24 cellular contexts compared by ENCODE assay signal in genomic region chr12:19498099-19498498, GRCh38. TPM values are rescaled to one million over a fixed set of nuclear protein-coding genes. Genes with fewer than 3 reads are reported as not detected.
A peak's percentile ranks its signal among the peaks of the same experiment; 100 is the strongest.
DNase-seq lines count a peak whose midpoint lies in the region; ATAC-seq, FAIRE-seq and TF ChIP-seq lines count a peak whose summit lies in the region.
"Had no signal": no experiment of that assay in that cellular context is flagged by ENCODE, and none has a peak within 500 bp of the region (broad histone marks: within the 10 kb centered on the region; RNA-seq: fewer than 3 reads in every experiment).

No MANE protein-coding gene starts in this region.

- H3K4me3 ChIP-seq in GM23338 = no peak overlapping the region
- H3K4me3 ChIP-seq: cardiac muscle cell, GM23248, lung, SJCRH30 had no signal

- TF ChIP-seq CTCF in GM23338 (conservative IDR thresholded peaks at IDR 0.05; ENCODE audit: low read depth in 2 of 2) = no peak

- peaks cover 35% of the 10 kb centered on the region for H3K4me1 ChIP-seq in GM23338 (ENCODE audit: insufficient read depth)
- H3K4me1 ChIP-seq: SJCRH30 had no signal

- FAIRE-seq in H54 (lab: Jason Lieb, UNC) = no peak
- FAIRE-seq: HTR-8/SVneo, keratinocyte had no signal

- H3K9me3 Mint-ChIP-seq in GM23338 (no peaks in the 10 kb centered on the region; the same call in 2 of the 3 replicates), naive B cell (peaks cover 0 to 1% (median 0%) of the 10 kb centered on the region in 7 donors)
- peaks cover 2% of the 10 kb centered on the region for H3K9me3 Mint-ChIP-seq in activated naive CD8-positive, alpha-beta T cell treated with anti-CD3 and anti-CD28 coated beads for 36 hours

- H3K36me3 ChIP-seq in GM23338 (ENCODE audit: insufficient read depth) = peaks cover 27% of the 10 kb centered on the region; the same call in 1 of the 2 replicates

- H3K27ac Mint-ChIP-seq in GM23338 (peak overlapping the region; percentile 87), naive B cell (peak overlapping the region in 4 of 6 donors; percentile 37 to 74 (median 50))
- peak overlapping the region; percentile 6 for H3K27ac Mint-ChIP-seq in activated naive CD8-positive, alpha-beta T cell treated with anti-CD3 and anti-CD28 coated beads for 36 hours

- H4K20me1 ChIP-seq in GM23338 (replicated peaks; ENCODE audit: insufficient read depth) = peaks cover 8% of the 10 kb centered on the region

- H3K79me2 ChIP-seq in GM23338 (replicated peaks; ENCODE audit: insufficient read depth) = peaks cover 72% of the 10 kb centered on the region

- H3K4me1 Mint-ChIP-seq in GM23338 = peaks cover 32% of the 10 kb centered on the region
- peaks cover 12% of the 10 kb centered on the region for H3K4me1 Mint-ChIP-seq in activated naive CD8-positive, alpha-beta T cell treated with anti-CD3 and anti-CD28 coated beads for 36 hours
- H3K4me1 Mint-ChIP-seq in naive B cell = peaks cover 3 to 6% (median 6%) of the 10 kb centered on the region in 3 donors

- H3K27ac ChIP-seq in GM23338 (ENCODE audit: low read depth) (0 out of 2 replicates have a peak overlapping the region, but pooled peaks have one; percentile 17), substantia nigra (ENCODE audit: low read depth, low read length, poor library complexity, severe bottlenecking) (no peak overlapping the region)
- H3K27ac ChIP-seq: 22Rv1, GM23248, SJCRH30, WERI-Rb-1 had no signal

- H3K4me3 Mint-ChIP-seq in GM23338 = no peak overlapping the region
- H3K4me3 Mint-ChIP-seq in activated naive CD8-positive, alpha-beta T cell treated with anti-CD3 and anti-CD28 coated beads for 36 hours = no peak overlapping the region
- no peak overlapping the region for H3K4me3 Mint-ChIP-seq in naive B cell

- no peak for TF ChIP-seq POLR2A in H54 (IDR thresholded peaks at IDR 0.05; ENCODE audit: low read depth, low read length)

- peaks cover 89% of the 10 kb centered on the region for H3K36me3 Mint-ChIP-seq in GM23338 (ENCODE audit: low read depth)
- peaks cover 43% of the 10 kb centered on the region for H3K36me3 Mint-ChIP-seq in activated naive CD8-positive, alpha-beta T cell treated with anti-CD3 and anti-CD28 coated beads for 36 hours
- peaks cover 4 to 12% of the 10 kb centered on the region in 2 donors for H3K36me3 Mint-ChIP-seq in naive B cell

- peaks cover 6% of the 10 kb centered on the region; the same call in 1 of the 2 replicates for H3F3A ChIP-seq in GM23338 (replicated peaks; ENCODE audit: low read depth)

- no peak overlapping the region for H2AFZ ChIP-seq in GM23338
- H2AFZ ChIP-seq: GM23248 had no signal

- H3K27me3 Mint-ChIP-seq in GM23338 (ENCODE audit: insufficient read depth, low read depth, poor library complexity) = peaks cover 5% of the 10 kb centered on the region
- H3K27me3 Mint-ChIP-seq in activated naive CD8-positive, alpha-beta T cell treated with anti-CD3 and anti-CD28 coated beads for 36 hours = no peaks in the 10 kb centered on the region
- no peaks in the 10 kb centered on the region for H3K27me3 Mint-ChIP-seq in naive B cell

- DNase-seq in DMS53 (lab: John Stamatoyannopoulos, UW) (peak; percentile 21), DMS53 treated with DMSO at 0.1 percent for 48 hours (lab: John Stamatoyannopoulos, UW; ENCODE audit: unreplicated experiment) (no peak), GM23338 (ENCODE audit: low spot score) (no peak), naive B cell (no peak), NCI-H748 treated with DMSO at 0.1 percent for 48 hours (lab: John Stamatoyannopoulos, UW) (no peak), substantia nigra (lab: John Stamatoyannopoulos, UW) (no peak), H54 (ENCODE audit: insufficient read length, low spot score) (no peak)
- DNase-seq in activated naive CD8-positive, alpha-beta T cell treated with anti-CD3 and anti-CD28 coated beads for 36 hours = no peak
- DNase-seq: activated gamma-delta T cell treated with Interleukin-2 at 50 U/mL for 16 hours; GM23248; KG1; MM.1S; NCI-H1417 treated with DMSO at 0.1 percent for 48 hours; NCI-H2107; NCI-H510A treated with DMSO at 0.1 percent for 48 hours; NK-92 treated with Interleukin-12 subunit alpha and Interleukin-12 subunit beta, amount 100 ng/mL, for 24 hours; SJCRH30; stimulated activated CD8-positive, alpha-beta memory T cell treated with anti-CD3 and anti-CD28 coated beads, Interleukin-4, amount 100 ng/mL, for 48 hours; WERI-Rb-1 had no signal

- ATAC-seq in GM23338 (no peak), naive B cell (ENCODE audit: low read depth in 2 of 2) (no peak)

- no peaks in the 10 kb centered on the region for H3K27me3 ChIP-seq in GM23338 (ENCODE audit: insufficient read depth)
- H3K27me3 ChIP-seq: cardiac muscle cell, SJCRH30 had no signal

- no peak overlapping the region for H3K4me2 ChIP-seq in GM23338

- no peaks in the 10 kb centered on the region for H3K9me2 ChIP-seq in GM23338 (ENCODE audit: insufficient read depth)

TF ChIP-seq in GM23338, 12 proteins besides CTCF, POLR2A, EP300 and RAD21:
- no peak for TF ChIP-seq ZNF462 (CRISPR knock-in tag; IDR thresholded peaks at IDR 0.05)
- no peak for TF ChIP-seq POLR2AphosphoS5 (IDR thresholded peaks at IDR 0.05; ENCODE audit: low read depth)
- no peak for TF ChIP-seq JUNB (IDR thresholded peaks at IDR 0.05; ENCODE audit: unreplicated experiment)

RNA-seq across cellular contexts. Expression of gene AEBP2, which starts 58.8 kb away (rescaled TPM):
- total RNA-seq in GM23338 (2014; rRNA removed; shearing (Covaris generic)) = 48.1 and 48.9 TPM in 2 replicates
- 37.1 and 39.3 TPM in 2 replicates for polyA plus RNA-seq in GM23338 (2016; fragmentation: Nextera tagmentation; extraction: Ambion mirVana)
- 10 to 100 TPM; 60.3 to 60.7 TPM for total RNA-seq in activated naive CD8-positive, alpha-beta T cell treated with anti-CD3 and anti-CD28 coated beads for 36 hours
- polyA plus RNA-seq in naive B cell (ENCODE audit: low read depth in 6 of 6) = 10 to 100 TPM in 5 of 6 donors, 1 to 10 TPM in 1; 3.9 to 14.9 (median 11.6) TPM

Comparison
In these comparisons a context has a peak if more than half of its experiments do, and no peak if none do; other contexts are left out.
1. H3K27ac Mint-ChIP-seq: peak in every context shown above with its lines; median percentile 87 in GM23338; 50 in naive B cell; 6 in activated naive CD8-positive, alpha-beta T cell treated with anti-CD3 and anti-CD28 coated beads for 36 hours.